In the genomic region with DNA sequence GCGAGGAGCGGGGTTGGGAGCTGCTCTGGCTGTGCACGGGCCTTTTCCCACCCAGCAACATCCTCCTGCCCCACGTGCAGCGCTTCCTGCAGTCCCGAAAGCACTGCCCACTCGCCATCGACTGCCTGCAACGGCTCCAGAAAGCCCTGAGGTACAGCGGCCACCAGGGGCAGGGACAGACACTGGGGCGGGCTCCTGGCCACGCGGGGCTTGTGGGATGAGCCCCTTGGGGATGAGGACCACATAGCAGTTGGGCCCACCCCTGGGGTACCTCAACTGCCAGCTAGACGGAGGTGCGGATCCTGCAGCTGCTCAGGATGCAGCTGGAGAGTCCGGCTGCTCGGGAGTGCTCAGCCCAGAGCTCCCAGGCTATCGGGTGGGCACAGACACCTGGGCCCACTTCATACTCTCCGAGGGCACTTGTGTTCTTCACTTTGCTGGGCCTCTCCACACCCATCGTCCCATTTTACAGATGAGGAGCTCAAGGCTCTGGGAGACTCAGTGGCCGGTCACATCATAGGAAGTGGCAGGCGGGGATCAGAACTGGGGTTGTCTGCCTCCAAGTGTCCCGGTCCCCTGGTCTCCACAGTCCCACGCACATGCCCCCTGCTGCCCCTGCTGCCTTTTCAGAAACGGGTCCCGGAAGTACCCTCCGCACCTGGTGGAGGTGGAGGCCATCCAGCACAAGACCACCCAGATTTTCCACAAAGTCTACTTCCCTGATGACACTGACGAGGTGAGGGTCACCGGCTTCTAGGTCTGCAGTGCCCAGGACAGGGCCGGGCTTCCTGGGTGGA, we compare ENCODE assay signal across 1 cellular context.
TF ChIP-seq lines count a peak whose summit lies in the region.

No MANE protein-coding gene starts in this region.

TF ChIP-seq in WTC11, 78 proteins besides CTCF, POLR2A, EP300 and RAD21 (continued from another document):
- TF ChIP-seq, protein P1, sequence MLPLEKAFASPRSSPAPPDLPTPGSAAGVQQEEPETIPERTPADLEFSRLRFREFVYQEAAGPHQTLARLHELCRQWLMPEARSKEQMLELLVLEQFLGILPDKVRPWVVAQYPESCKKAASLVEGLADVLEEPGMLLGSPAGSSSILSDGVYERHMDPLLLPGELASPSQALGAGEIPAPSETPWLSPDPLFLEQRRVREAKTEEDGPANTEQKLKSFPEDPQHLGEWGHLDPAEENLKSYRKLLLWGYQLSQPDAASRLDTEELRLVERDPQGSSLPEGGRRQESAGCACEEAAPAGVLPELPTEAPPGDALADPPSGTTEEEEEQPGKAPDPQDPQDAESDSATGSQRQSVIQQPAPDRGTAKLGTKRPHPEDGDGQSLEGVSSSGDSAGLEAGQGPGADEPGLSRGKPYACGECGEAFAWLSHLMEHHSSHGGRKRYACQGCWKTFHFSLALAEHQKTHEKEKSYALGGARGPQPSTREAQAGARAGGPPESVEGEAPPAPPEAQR (CRISPR knock-in tag; IDR thresholded peaks at IDR 0.05), result no peak
- TF ChIP-seq ZNF121 (CRISPR knock-in tag; IDR thresholded peaks at IDR 0.05), result no peak
- TF ChIP-seq SMAD3 (CRISPR knock-in tag; IDR thresholded peaks at IDR 0.05; ENCODE audit: borderline replicate concordance), result no peak
- TF ChIP-seq, protein P2, sequence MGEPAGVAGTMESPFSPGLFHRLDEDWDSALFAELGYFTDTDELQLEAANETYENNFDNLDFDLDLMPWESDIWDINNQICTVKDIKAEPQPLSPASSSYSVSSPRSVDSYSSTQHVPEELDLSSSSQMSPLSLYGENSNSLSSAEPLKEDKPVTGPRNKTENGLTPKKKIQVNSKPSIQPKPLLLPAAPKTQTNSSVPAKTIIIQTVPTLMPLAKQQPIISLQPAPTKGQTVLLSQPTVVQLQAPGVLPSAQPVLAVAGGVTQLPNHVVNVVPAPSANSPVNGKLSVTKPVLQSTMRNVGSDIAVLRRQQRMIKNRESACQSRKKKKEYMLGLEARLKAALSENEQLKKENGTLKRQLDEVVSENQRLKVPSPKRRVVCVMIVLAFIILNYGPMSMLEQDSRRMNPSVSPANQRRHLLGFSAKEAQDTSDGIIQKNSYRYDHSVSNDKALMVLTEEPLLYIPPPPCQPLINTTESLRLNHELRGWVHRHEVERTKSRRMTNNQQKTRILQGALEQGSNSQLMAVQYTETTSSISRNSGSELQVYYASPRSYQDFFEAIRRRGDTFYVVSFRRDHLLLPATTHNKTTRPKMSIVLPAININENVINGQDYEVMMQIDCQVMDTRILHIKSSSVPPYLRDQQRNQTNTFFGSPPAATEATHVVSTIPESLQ (CRISPR knock-in tag; IDR thresholded peaks at IDR 0.05), result no peak
- TF ChIP-seq, protein P3, sequence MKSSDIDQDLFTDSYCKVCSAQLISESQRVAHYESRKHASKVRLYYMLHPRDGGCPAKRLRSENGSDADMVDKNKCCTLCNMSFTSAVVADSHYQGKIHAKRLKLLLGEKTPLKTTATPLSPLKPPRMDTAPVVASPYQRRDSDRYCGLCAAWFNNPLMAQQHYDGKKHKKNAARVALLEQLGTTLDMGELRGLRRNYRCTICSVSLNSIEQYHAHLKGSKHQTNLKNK (CRISPR knock-in tag; IDR thresholded peaks at IDR 0.05), result no peak
- TF ChIP-seq, protein P4, sequence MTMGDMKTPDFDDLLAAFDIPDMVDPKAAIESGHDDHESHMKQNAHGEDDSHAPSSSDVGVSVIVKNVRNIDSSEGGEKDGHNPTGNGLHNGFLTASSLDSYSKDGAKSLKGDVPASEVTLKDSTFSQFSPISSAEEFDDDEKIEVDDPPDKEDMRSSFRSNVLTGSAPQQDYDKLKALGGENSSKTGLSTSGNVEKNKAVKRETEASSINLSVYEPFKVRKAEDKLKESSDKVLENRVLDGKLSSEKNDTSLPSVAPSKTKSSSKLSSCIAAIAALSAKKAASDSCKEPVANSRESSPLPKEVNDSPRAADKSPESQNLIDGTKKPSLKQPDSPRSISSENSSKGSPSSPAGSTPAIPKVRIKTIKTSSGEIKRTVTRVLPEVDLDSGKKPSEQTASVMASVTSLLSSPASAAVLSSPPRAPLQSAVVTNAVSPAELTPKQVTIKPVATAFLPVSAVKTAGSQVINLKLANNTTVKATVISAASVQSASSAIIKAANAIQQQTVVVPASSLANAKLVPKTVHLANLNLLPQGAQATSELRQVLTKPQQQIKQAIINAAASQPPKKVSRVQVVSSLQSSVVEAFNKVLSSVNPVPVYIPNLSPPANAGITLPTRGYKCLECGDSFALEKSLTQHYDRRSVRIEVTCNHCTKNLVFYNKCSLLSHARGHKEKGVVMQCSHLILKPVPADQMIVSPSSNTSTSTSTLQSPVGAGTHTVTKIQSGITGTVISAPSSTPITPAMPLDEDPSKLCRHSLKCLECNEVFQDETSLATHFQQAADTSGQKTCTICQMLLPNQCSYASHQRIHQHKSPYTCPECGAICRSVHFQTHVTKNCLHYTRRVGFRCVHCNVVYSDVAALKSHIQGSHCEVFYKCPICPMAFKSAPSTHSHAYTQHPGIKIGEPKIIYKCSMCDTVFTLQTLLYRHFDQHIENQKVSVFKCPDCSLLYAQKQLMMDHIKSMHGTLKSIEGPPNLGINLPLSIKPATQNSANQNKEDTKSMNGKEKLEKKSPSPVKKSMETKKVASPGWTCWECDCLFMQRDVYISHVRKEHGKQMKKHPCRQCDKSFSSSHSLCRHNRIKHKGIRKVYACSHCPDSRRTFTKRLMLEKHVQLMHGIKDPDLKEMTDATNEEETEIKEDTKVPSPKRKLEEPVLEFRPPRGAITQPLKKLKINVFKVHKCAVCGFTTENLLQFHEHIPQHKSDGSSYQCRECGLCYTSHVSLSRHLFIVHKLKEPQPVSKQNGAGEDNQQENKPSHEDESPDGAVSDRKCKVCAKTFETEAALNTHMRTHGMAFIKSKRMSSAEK (CRISPR knock-in tag; IDR thresholded peaks at IDR 0.05; ENCODE audit: borderline replicate concordance), result no peak
- no peak for TF ChIP-seq USF2 (CRISPR knock-in tag; IDR thresholded peaks at IDR 0.05)
- TF ChIP-seq TP53 (CRISPR knock-in tag; IDR thresholded peaks at IDR 0.05), result no peak
- TF ChIP-seq RELA (CRISPR knock-in tag; IDR thresholded peaks at IDR 0.05; ENCODE audit: borderline replicate concordance), result no peak
- TF ChIP-seq, protein P5, sequence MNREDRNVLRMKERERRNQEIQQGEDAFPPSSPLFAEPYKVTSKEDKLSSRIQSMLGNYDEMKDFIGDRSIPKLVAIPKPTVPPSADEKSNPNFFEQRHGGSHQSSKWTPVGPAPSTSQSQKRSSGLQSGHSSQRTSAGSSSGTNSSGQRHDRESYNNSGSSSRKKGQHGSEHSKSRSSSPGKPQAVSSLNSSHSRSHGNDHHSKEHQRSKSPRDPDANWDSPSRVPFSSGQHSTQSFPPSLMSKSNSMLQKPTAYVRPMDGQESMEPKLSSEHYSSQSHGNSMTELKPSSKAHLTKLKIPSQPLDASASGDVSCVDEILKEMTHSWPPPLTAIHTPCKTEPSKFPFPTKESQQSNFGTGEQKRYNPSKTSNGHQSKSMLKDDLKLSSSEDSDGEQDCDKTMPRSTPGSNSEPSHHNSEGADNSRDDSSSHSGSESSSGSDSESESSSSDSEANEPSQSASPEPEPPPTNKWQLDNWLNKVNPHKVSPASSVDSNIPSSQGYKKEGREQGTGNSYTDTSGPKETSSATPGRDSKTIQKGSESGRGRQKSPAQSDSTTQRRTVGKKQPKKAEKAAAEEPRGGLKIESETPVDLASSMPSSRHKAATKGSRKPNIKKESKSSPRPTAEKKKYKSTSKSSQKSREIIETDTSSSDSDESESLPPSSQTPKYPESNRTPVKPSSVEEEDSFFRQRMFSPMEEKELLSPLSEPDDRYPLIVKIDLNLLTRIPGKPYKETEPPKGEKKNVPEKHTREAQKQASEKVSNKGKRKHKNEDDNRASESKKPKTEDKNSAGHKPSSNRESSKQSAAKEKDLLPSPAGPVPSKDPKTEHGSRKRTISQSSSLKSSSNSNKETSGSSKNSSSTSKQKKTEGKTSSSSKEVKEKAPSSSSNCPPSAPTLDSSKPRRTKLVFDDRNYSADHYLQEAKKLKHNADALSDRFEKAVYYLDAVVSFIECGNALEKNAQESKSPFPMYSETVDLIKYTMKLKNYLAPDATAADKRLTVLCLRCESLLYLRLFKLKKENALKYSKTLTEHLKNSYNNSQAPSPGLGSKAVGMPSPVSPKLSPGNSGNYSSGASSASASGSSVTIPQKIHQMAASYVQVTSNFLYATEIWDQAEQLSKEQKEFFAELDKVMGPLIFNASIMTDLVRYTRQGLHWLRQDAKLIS (CRISPR knock-in tag; IDR thresholded peaks at IDR 0.05; ENCODE audit: borderline replicate concordance), result no peak
- TF ChIP-seq NFE2L1 (CRISPR knock-in tag; IDR thresholded peaks at IDR 0.05), result no peak
- no peak for TF ChIP-seq ZNF232 (CRISPR knock-in tag; IDR thresholded peaks at IDR 0.05)
- no peak for TF ChIP-seq FOXP1 (CRISPR knock-in tag; IDR thresholded peaks at IDR 0.05; ENCODE audit: borderline replicate concordance)
- TF ChIP-seq, protein P6, sequence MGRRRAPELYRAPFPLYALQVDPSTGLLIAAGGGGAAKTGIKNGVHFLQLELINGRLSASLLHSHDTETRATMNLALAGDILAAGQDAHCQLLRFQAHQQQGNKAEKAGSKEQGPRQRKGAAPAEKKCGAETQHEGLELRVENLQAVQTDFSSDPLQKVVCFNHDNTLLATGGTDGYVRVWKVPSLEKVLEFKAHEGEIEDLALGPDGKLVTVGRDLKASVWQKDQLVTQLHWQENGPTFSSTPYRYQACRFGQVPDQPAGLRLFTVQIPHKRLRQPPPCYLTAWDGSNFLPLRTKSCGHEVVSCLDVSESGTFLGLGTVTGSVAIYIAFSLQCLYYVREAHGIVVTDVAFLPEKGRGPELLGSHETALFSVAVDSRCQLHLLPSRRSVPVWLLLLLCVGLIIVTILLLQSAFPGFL (CRISPR knock-in tag; IDR thresholded peaks at IDR 0.05; ENCODE audit: borderline replicate concordance), result no peak
- TF ChIP-seq SP1 (CRISPR knock-in tag; conservative IDR thresholded peaks at IDR 0.05), result no peak
TF ChIP-seq in WTC11: peak in this region for 0.
